30 cellular contexts compared by ENCODE assay signal in the genomic region with DNA sequence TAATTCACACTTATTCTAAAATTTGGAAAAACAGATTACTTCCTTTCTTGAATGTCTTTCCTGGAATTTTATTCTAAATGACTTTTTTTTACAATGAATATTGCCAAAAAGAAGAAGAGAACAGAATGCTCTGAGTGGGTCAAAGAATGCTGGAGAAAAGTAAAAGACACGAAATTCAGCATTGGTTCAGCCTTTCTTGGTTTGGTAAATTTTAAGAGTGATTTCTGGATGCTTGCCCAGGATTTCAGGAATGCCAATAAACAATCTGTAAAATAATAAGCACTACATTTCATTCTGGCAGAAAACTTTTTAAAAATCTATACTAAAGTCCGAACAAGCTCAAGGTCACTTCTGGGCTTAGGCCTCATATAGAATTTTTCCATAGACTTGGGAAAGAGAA.
DNase-seq lines count a peak whose midpoint lies in the region; ATAC-seq and TF ChIP-seq lines count a peak whose summit lies in the region.
"Had no signal": no experiment of that assay in that cellular context is flagged by ENCODE, and none has a peak within 500 bp of the region (broad histone marks: within the 10 kb centered on the region; RNA-seq: fewer than 3 reads in every experiment).

No MANE protein-coding gene starts in this region.

- no peaks in the 10 kb centered on the region for H3K27me3 ChIP-seq in brain microvascular endothelial cell (replicated peaks)
- H3K27me3 ChIP-seq: gastrocnemius medialis, hepatocyte, neural progenitor cell, testis, uterus had no signal

- H3K36me3 ChIP-seq in brain microvascular endothelial cell (replicated peaks): no peaks in the 10 kb centered on the region
- H3K36me3 ChIP-seq: gastrocnemius medialis, neural progenitor cell, prostate gland, uterus had no signal

- H3K27me3 Mint-ChIP-seq in activated T-cell treated with anti-CD3 and anti-CD28 coated beads, Interleukin-2, amount 50 U/mL, for 4 hours (ENCODE audit: low read depth): no peaks in the 10 kb centered on the region
- H3K27me3 Mint-ChIP-seq: activated naive CD4-positive, alpha-beta T cell treated with anti-CD3 and anti-CD28 coated beads, Interleukin-2, amount 10 ng/mL, durations not matched to agents 7 days and 5 days; CD4-positive, alpha-beta memory T cell had no signal

- no peak overlapping the region for H3K27ac ChIP-seq in brain microvascular endothelial cell
- H3K27ac ChIP-seq: gastrocnemius medialis, hepatocyte, neural progenitor cell, prostate gland, testis, uterus, VCaP had no signal

- no peak overlapping the region for H3K4me3 ChIP-seq in brain microvascular endothelial cell (ENCODE audit: low read depth, low read length)
- H3K4me3 ChIP-seq in fibroblast of the aortic adventitia (ENCODE audit: low read depth, low read length): no peak overlapping the region
- H3K4me3 ChIP-seq in skeletal muscle cell (ENCODE audit: low read depth, low read length): no peak overlapping the region
- H3K4me3 ChIP-seq: gastrocnemius medialis, hepatocyte, neural progenitor cell, prostate gland, testis, uterus had no signal

- TF ChIP-seq CTCF in brain microvascular endothelial cell (IDR thresholded peaks at IDR 0.05; ENCODE audit: low read depth, low read length, missing control alignments) (no peak), fibroblast of the aortic adventitia (IDR thresholded peaks at IDR 0.05; ENCODE audit: insufficient read depth, low read length) (no peak)

- peak; percentile 14 for DNase-seq in EL
- peak; percentile 30 for DNase-seq in brain microvascular endothelial cell
- peak; percentile 71 for DNase-seq in fibroblast of the aortic adventitia (ENCODE audit: low read depth)
- DNase-seq in skeletal muscle cell (ENCODE audit: low read depth): peak; percentile 30
- no peak for DNase-seq in activated CD4-positive, alpha-beta T cell treated with anti-CD3 and anti-CD28 coated beads for 4 hours
- no peak for DNase-seq in activated T-cell treated with anti-CD3 and anti-CD28 coated beads, Interleukin-2, amount 50 U/mL, for 4 hours
- no peak for DNase-seq in SW480 (ENCODE audit: low spot score)
- DNase-seq: activated CD4-positive, alpha-beta T cell treated with anti-CD3 and anti-CD28 coated beads for 48 hours; activated naive CD4-positive, alpha-beta T cell treated with anti-CD3 and anti-CD28 coated beads, Interleukin-2, amount 10 ng/mL, durations not matched to agents 7 days and 5 days; activated T-cell treated with anti-CD3 and anti-CD28 coated beads, Interleukin-2, amount 50 U/mL, for 48 hours; amygdala; CD4-positive, alpha-beta memory T cell; cerebellar nuclear complex; gastrocnemius medialis; GOT3; HFFc6; left colon; mammary epithelial cell; NCI-H1436 treated with DMSO at 0.1 percent for 48 hours; OCI-M1; stimulated activated naive CD8-positive, alpha-beta T cell treated with anti-CD3 and anti-CD28 coated beads, Interleukin-15, Interleukin-2, amounts not matched to agents 100 U/mL and 50 U/mL, for 24 hours; testis; uterus had no signal

- no peak overlapping the region for H3K4me3 Mint-ChIP-seq in activated T-cell treated with anti-CD3 and anti-CD28 coated beads, Interleukin-2, amount 50 U/mL, for 4 hours
- H3K4me3 Mint-ChIP-seq: activated naive CD4-positive, alpha-beta T cell treated with anti-CD3 and anti-CD28 coated beads, Interleukin-2, amount 10 ng/mL, durations not matched to agents 7 days and 5 days; CD4-positive, alpha-beta memory T cell; HFFc6; neural progenitor cell; T-helper 2 cell treated with Interferon-gamma antibody and Interleukin-4, amounts not matched to agents 5 μg/mL and 100 μg/mL, for 36 hours had no signal

- in situ Hi-C loops in brain microvascular endothelial cell (cut with HindIII; ENCODE audit: low pct_ligation_motif_present, low sequenced_read_pairs): no loop called here

- H3K4me1 Mint-ChIP-seq in activated T-cell treated with anti-CD3 and anti-CD28 coated beads, Interleukin-2, amount 50 U/mL, for 4 hours (ENCODE audit: low read depth): no peaks in the 10 kb centered on the region
- H3K4me1 Mint-ChIP-seq: activated naive CD4-positive, alpha-beta T cell treated with anti-CD3 and anti-CD28 coated beads, Interleukin-2, amount 10 ng/mL, durations not matched to agents 7 days and 5 days; CD4-positive, alpha-beta memory T cell had no signal

- peaks cover 2% of the 10 kb centered on the region for H3K9me3 Mint-ChIP-seq in activated T-cell treated with anti-CD3 and anti-CD28 coated beads, Interleukin-2, amount 50 U/mL, for 4 hours
- H3K9me3 Mint-ChIP-seq: HFFc6, neural progenitor cell had no signal

- ATAC-seq in activated T-cell treated with anti-CD3 and anti-CD28 coated beads, Interleukin-2, amount 50 U/mL, for 4 hours: no peak
- no peak for ATAC-seq in GM21447 (IDR thresholded peaks at IDR 0.05; ENCODE audit: unreplicated experiment)
- ATAC-seq: gastrocnemius medialis; left colon; sciatic nerve; stimulated activated naive CD8-positive, alpha-beta T cell treated with anti-CD3 and anti-CD28 coated beads, Interleukin-15, Interleukin-2, amounts not matched to agents 100 U/mL and 50 U/mL, for 24 hours had no signal

- H3K36me3 Mint-ChIP-seq in activated T-cell treated with anti-CD3 and anti-CD28 coated beads, Interleukin-2, amount 50 U/mL, for 4 hours (ENCODE audit: insufficient read depth): no peaks in the 10 kb centered on the region
- H3K36me3 Mint-ChIP-seq: activated naive CD4-positive, alpha-beta T cell treated with anti-CD3 and anti-CD28 coated beads, Interleukin-2, amount 10 ng/mL, durations not matched to agents 7 days and 5 days; CD4-positive, alpha-beta memory T cell; neural progenitor cell had no signal

Comparison
In these comparisons a context has a peak if more than half of its experiments do, and no peak if none do; other contexts are left out.
1. DNase-seq: peak in EL (single experiment), brain microvascular endothelial cell (single experiment), fibroblast of the aortic adventitia (single experiment) and skeletal muscle cell (single experiment); none in activated CD4-positive, alpha-beta T cell treated with anti-CD3 and anti-CD28 coated beads for 4 hours (0 of 2), activated T-cell treated with anti-CD3 and anti-CD28 coated beads, Interleukin-2, amount 50 U/mL, for 4 hours (single experiment) and SW480 (single experiment).